Comparison of ENCODE assay signal across 7 cellular contexts in genomic region chr20:31721408-31722332, GRCh38. TPM values are rescaled to one million over a fixed set of nuclear protein-coding genes. Genes with fewer than 3 reads are reported as not detected.
A peak's percentile ranks its signal among the peaks of the same experiment; 100 is the strongest.
DNase-seq lines count a peak whose midpoint lies in the region; ATAC-seq and TF ChIP-seq lines count a peak whose summit lies in the region.

No MANE protein-coding gene starts in this region.

- no peak overlapping the region for H3K27ac ChIP-seq in SK-N-MC

- no peaks in the 10 kb centered on the region; the same call in 1 of the 2 replicates for H3K27me3 Mint-ChIP-seq in HFFc6 (ENCODE audit: insufficient read depth)
- H3K27me3 Mint-ChIP-seq in naive thymus-derived CD8-positive, alpha-beta T cell = no peaks in the 10 kb centered on the region

- peaks cover 28% of the 10 kb centered on the region for H3K36me3 ChIP-seq in SK-N-MC (ENCODE audit: insufficient read depth, low read length)
- H3K36me3 ChIP-seq in endocrine pancreas (ENCODE audit: control insufficient read depth, insufficient read depth, low read length) = peaks cover 6% of the 10 kb centered on the region

- H3K4me1 ChIP-seq in endocrine pancreas (ENCODE audit: control insufficient read depth, insufficient read depth, low read length) = peaks cover 4% of the 10 kb centered on the region

- peaks cover 53% of the 10 kb centered on the region for H3K36me3 Mint-ChIP-seq in HFFc6 (ENCODE audit: low read depth)
- peaks cover 0 to 6% (median 0%) of the 10 kb centered on the region in 3 donors for H3K36me3 Mint-ChIP-seq in naive thymus-derived CD8-positive, alpha-beta T cell

- H3K4me3 Mint-ChIP-seq in HFFc6 = peak overlapping the region; percentile 88
- peak overlapping the region; percentile 90 to 96 (median 93) for H3K4me3 Mint-ChIP-seq in naive thymus-derived CD8-positive, alpha-beta T cell

- peak overlapping the region; percentile 98 for H3K27ac Mint-ChIP-seq in HFFc6
- H3K27ac Mint-ChIP-seq in naive thymus-derived CD8-positive, alpha-beta T cell = peak overlapping the region; percentile 73 to 97 (median 94)

- no peak for DNase-seq in HFFc6
- DNase-seq in SK-N-MC (ENCODE audit: low read depth, low spot score) = no peak
- DNase-seq in naive thymus-derived CD8-positive, alpha-beta T cell = peak in 1 of 10 donors; percentile 7
- no peak for DNase-seq in ecto neural progenitor cell (ENCODE audit: low spot score)
- DNase-seq in activated gamma-delta T cell treated with Interleukin-2 at 50 U/mL for 16 hours = no peak
- DNase-seq in effector CD4-positive, alpha-beta T cell = no peak

- no peak for TF ChIP-seq CTCF in HFFc6 (IDR thresholded peaks at IDR 0.05)

- H3K9me3 ChIP-seq in SK-N-MC (ENCODE audit: low read depth, low read length) (no peaks in the 10 kb centered on the region), endocrine pancreas (ENCODE audit: control insufficient read depth, low read length) (no peaks in the 10 kb centered on the region)

- H3K27me3 ChIP-seq in endocrine pancreas (ENCODE audit: control insufficient read depth, insufficient read depth, low read length) = no peaks in the 10 kb centered on the region

- POLR2A ChIA-PET in naive thymus-derived CD8-positive, alpha-beta T cell (lab: Charles Lee) = interaction anchor here (0.5 to 5.1 kb wide), 10 partner anchors 10 to 117 kb away, joined by 3 to 125 read pairs (median 6); partner anchors contain the start of gene ID1

- H3K4me1 Mint-ChIP-seq in HFFc6 (ENCODE audit: low read depth) = peaks cover 65% of the 10 kb centered on the region
- H3K4me1 Mint-ChIP-seq in naive thymus-derived CD8-positive, alpha-beta T cell = peaks cover 40 to 69% (median 60%) of the 10 kb centered on the region in 4 donors

- H3K9me3 Mint-ChIP-seq in HFFc6 = no peaks in the 10 kb centered on the region
- H3K9me3 Mint-ChIP-seq in naive thymus-derived CD8-positive, alpha-beta T cell = no peaks in the 10 kb centered on the region

- H3K9ac ChIP-seq in SK-N-MC (ENCODE audit: insufficient read length) (peak overlapping the region; percentile 47), endocrine pancreas (ENCODE audit: control insufficient read depth, insufficient read depth, low read length) (peak overlapping the region; percentile 66)

- H3K4me3 ChIP-seq in SK-N-MC (peak overlapping the region; percentile 94), endocrine pancreas (ENCODE audit: control insufficient read depth, insufficient read depth, low read length) (peak overlapping the region; percentile 93)

- no peak for ATAC-seq in naive thymus-derived CD8-positive, alpha-beta T cell

RNA-seq across cellular contexts. Expression of gene BCL2L1, which starts 1.0 kb away (rescaled TPM):
- total RNA-seq in HFFc6 (2021; fragmentation: NEBNext Ultra II Directional; extraction: Animal tissue kit (Norgen Biotek cat#: 25700)) = 100 to 1,000 TPM; 111 to 122 (median 117) TPM
- 10 to 100 TPM; 14.8 to 17.7 TPM for total RNA-seq in naive thymus-derived CD8-positive, alpha-beta T cell
- 10 to 100 TPM in 1 of 3 donors, 1 to 10 TPM in 2; 8.0 to 15.4 (median 8.2) TPM for polyA plus RNA-seq in naive thymus-derived CD8-positive, alpha-beta T cell

RNA-seq across cellular contexts. Expression of gene TPX2, which starts 17.4 kb away (rescaled TPM):
- total RNA-seq in HFFc6 (2021; fragmentation: NEBNext Ultra II Directional; extraction: Animal tissue kit (Norgen Biotek cat#: 25700)) = 100 to 1,000 TPM in 4 of 6 experiments, 10 to 100 TPM in 2; 51.0 to 117 (median 107) TPM
- total RNA-seq in naive thymus-derived CD8-positive, alpha-beta T cell = under 1 TPM; 0.16 to 0.22 TPM
- polyA plus RNA-seq in naive thymus-derived CD8-positive, alpha-beta T cell = under 1 TPM in 2 of 3 donors, not detected in 1; 0.30 to 0.50 TPM

Comparison
In these comparisons a context has a peak if more than half of its experiments do, and no peak if none do; other contexts are left out.
1. RNA of gene BCL2L1, which starts 1.0 kb away (total RNA-seq): 111 to 122 TPM in HFFc6; 14.8 to 17.7 TPM in naive thymus-derived CD8-positive, alpha-beta T cell; every median in the first group is over 4 times any median in the second.
2. RNA of gene TPX2, which starts 17.4 kb away (total RNA-seq): 51.0 to 117 TPM in HFFc6; 0.16 to 0.22 TPM in naive thymus-derived CD8-positive, alpha-beta T cell; every median in the first group is over 10 times any median in the second.